In the genomic region with DNA sequence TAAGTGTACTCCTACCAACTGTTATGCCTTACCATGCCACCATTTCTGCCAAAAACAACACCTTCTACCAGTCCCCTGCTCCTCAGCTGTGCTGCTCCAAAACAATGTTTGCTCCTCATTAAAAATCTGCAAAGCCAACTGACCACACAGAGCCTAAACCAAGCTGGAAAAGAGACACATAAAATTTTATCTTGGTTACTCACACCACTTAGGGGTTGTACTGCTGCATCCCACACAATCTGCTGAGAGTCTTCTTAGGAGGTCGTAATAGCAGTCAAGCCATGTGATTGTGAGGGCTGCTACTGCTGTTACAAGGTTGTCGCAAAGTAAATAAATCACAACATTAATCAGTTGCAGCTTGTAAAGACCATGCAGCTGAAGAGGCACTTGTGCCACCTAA, we compare ENCODE assay signal across 20 cellular contexts.
A peak's percentile ranks its signal among the peaks of the same experiment; 100 is the strongest.
DNase-seq lines count a peak whose midpoint lies in the region; ATAC-seq, FAIRE-seq and TF ChIP-seq lines count a peak whose summit lies in the region.
"Had no signal": no experiment of that assay in that cellular context is flagged by ENCODE, and none has a peak within 500 bp of the region (broad histone marks: within the 10 kb centered on the region; RNA-seq: fewer than 3 reads in every experiment).

No MANE protein-coding gene starts in this region.

- no peak overlapping the region for H4K91ac ChIP-seq in H1 (replicated peaks; ENCODE audit: insufficient read length, low read length)

- TF ChIP-seq CTCF in BJ (IDR thresholded peaks at IDR 0.05; ENCODE audit: insufficient read depth, low read depth, low read length) (no peak), HFF-Myc (IDR thresholded peaks at IDR 0.05; ENCODE audit: low read depth, low read length, missing control alignments) (no peak), H1 (IDR thresholded peaks at IDR 0.05; ENCODE audit: control extremely low read depth in 1 of 3, insufficient read depth in 1 of 3, low read depth in 1 of 3, low read length in 3 of 3) (no peak), neural progenitor cell (IDR thresholded peaks at IDR 0.05) (no peak)

- no peak overlapping the region for H2BK20ac ChIP-seq in H1 (ENCODE audit: low read length)

- no peaks in the 10 kb centered on the region for H4K20me1 ChIP-seq in H1 (replicated peaks in 1 of 2; ENCODE audit: control insufficient read depth in 1 of 2, insufficient read depth in 2 of 2, low read length in 2 of 2)
- no peaks in the 10 kb centered on the region for H4K20me1 ChIP-seq in neural progenitor cell (ENCODE audit: low read depth)
- H4K20me1 ChIP-seq: BLaER1 treated with 17β-estradiol and CSF1 and Interleukin-3, amounts not matched to agents 10 nM and 100 nM had no signal

- no peak for TF ChIP-seq POLR2A in H1 (IDR thresholded peaks at IDR 0.05; ENCODE audit: control extremely low read depth in 1 of 2, low read depth in 2 of 2, low read length in 2 of 2)

- H3K9ac ChIP-seq in H1 (replicated peaks in 1 of 4; ENCODE audit: extremely low read depth in 1 of 4, low read depth in 3 of 4, low read length in 3 of 4) (no peak overlapping the region; a peak in 1 of 7 replicates), neural progenitor cell (no peak overlapping the region)
- H3K9ac ChIP-seq: BLaER1 treated with 17β-estradiol and CSF1 and Interleukin-3, amounts not matched to agents 10 nM and 100 nM had no signal

- no peak overlapping the region for H3K4me3 Mint-ChIP-seq in neural progenitor cell
- H3K4me3 Mint-ChIP-seq: mesothelial cell of epicardium, T-helper 17 cell had no signal

- H2AFZ ChIP-seq in H1 (ENCODE audit: low read length) (peak overlapping the region; percentile 99), neural progenitor cell (replicated peaks) (peak overlapping the region; percentile 21)

- FAIRE-seq in H1 (lab: Jason Lieb, UNC): no peak
- FAIRE-seq: HepG2 had no signal

- H3K36me3 ChIP-seq in BJ (ENCODE audit: control insufficient read depth, insufficient read depth, low read length) (no peaks in the 10 kb centered on the region), H1 (ENCODE audit: control insufficient read depth in 2 of 4, insufficient read depth in 4 of 4, low read length in 3 of 4) (no peaks in the 10 kb centered on the region), neural progenitor cell (no peaks in the 10 kb centered on the region)
- H3K36me3 ChIP-seq: BLaER1 treated with 17β-estradiol and CSF1 and Interleukin-3, amounts not matched to agents 10 nM and 100 nM; right lobe of liver had no signal

- no peaks in the 10 kb centered on the region for H3K36me3 Mint-ChIP-seq in neural progenitor cell
- H3K36me3 Mint-ChIP-seq: mesothelial cell of epicardium had no signal

- H3K27ac ChIP-seq in H1 (ENCODE audit: low read depth, low read length): no peak overlapping the region
- no peak overlapping the region for H3K27ac ChIP-seq in neural progenitor cell
- H3K27ac ChIP-seq: BLaER1 treated with 17β-estradiol and CSF1 and Interleukin-3, amounts not matched to agents 10 nM and 100 nM; epithelial cell of prostate; right lobe of liver had no signal

- H3K14ac ChIP-seq in H1 (ENCODE audit: insufficient read length): no peak overlapping the region

- H2BK120ac ChIP-seq in H1 (replicated peaks; ENCODE audit: low read depth, low read length): no peak overlapping the region

- H2BK12ac ChIP-seq in H1 (ENCODE audit: low read depth, low read length): no peak overlapping the region

- H3K27ac Mint-ChIP-seq in neural progenitor cell: no peak overlapping the region
- H3K27ac Mint-ChIP-seq: mesothelial cell of epicardium, T-helper 17 cell had no signal

- no peak overlapping the region for H4K8ac ChIP-seq in H1 (ENCODE audit: extremely low read depth, insufficient read depth, low read length)

- no peak overlapping the region for H3K56ac ChIP-seq in H1 (replicated peaks; ENCODE audit: insufficient read length, low read depth, low read length)

- no peaks in the 10 kb centered on the region for H3F3A ChIP-seq in neural progenitor cell (ENCODE audit: low read depth)

- DNase-seq in BJ (ENCODE audit: low read depth) (peak; percentile 37), HFF-Myc (ENCODE audit: extremely low read depth, low read depth) (peak; percentile 43), H1 (ENCODE audit: low read depth in 1 of 2, low spot score in 2 of 2) (no peak), neural progenitor cell (ENCODE audit: low spot score) (no peak), UCSD-AML1 (lab: John Stamatoyannopoulos, UW; ENCODE audit: unreplicated experiment) (no peak)
- DNase-seq: activated CD4-positive, alpha-beta T cell treated with anti-CD3 and anti-CD28 coated beads for 1 hour; activated gamma-delta T cell; aorta; NCI-H2171; NK-92 treated with Interleukin-12 subunit alpha and Interleukin-12 subunit beta, amount 100 ng/mL, for 24 hours; right lobe of liver; stimulated activated CD4-positive, alpha-beta T cell treated with anti-CD3 and anti-CD28 coated beads, Interleukin-4, amount 100 ng/mL, for 1 hour; T-helper 17 cell had no signal

- H3K4me3 ChIP-seq in BJ (ENCODE audit: low read depth, low read length) (no peak overlapping the region), HFF-Myc (replicated peaks; ENCODE audit: low read depth, low read length) (no peak overlapping the region), H1 (ENCODE audit: extremely low read depth in 1 of 4, insufficient read depth in 2 of 4, low read depth in 3 of 4, low read length in 4 of 4) (no peak overlapping the region), neural progenitor cell (no peak overlapping the region)
- H3K4me3 ChIP-seq: BLaER1 treated with 17β-estradiol and CSF1 and Interleukin-3, amounts not matched to agents 10 nM and 100 nM; right lobe of liver had no signal

- ATAC-seq in GM21423 (IDR thresholded peaks at IDR 0.05; ENCODE audit: unreplicated experiment) (no peak), HG03196 (IDR thresholded peaks at IDR 0.05; ENCODE audit: unreplicated experiment) (no peak)
- ATAC-seq in activated CD4-positive, CD25-positive, alpha-beta regulatory T cell treated with anti-CD3 and anti-CD28 coated beads, Interleukin-2, amount 50 U/mL, for 24 hours: no peak
- ATAC-seq: HepG2, right lobe of liver, T-helper 17 cell had no signal

- H3K18ac ChIP-seq in H1 (ENCODE audit: extremely low read depth, low read length): no peak overlapping the region

- no peak overlapping the region for H3K4ac ChIP-seq in H1 (replicated peaks; ENCODE audit: insufficient read length, low read depth, low read length)

- H3K27me3 ChIP-seq in BJ (ENCODE audit: control insufficient read depth, insufficient read depth, low read length) (no peaks in the 10 kb centered on the region), H1 (replicated peaks in 1 of 4; ENCODE audit: control insufficient read depth in 3 of 4, extremely low read depth in 1 of 4, insufficient read depth in 3 of 4, low read length in 3 of 4) (no peaks in the 10 kb centered on the region), neural progenitor cell (no peaks in the 10 kb centered on the region)
- H3K27me3 ChIP-seq: BLaER1 treated with 17β-estradiol and CSF1 and Interleukin-3, amounts not matched to agents 10 nM and 100 nM; right lobe of liver had no signal

- no peaks in the 10 kb centered on the region for H3K79me1 ChIP-seq in H1 (ENCODE audit: low read depth, low read length)

- H3K4me1 ChIP-seq in H1 (replicated peaks in 1 of 4; ENCODE audit: control insufficient read depth in 3 of 4, insufficient read depth in 4 of 4, low read length in 3 of 4): peaks cover 0 to 6% (median 0%) of the 10 kb centered on the region in 4 experiments; a peak in 1 of 7 replicates
- no peaks in the 10 kb centered on the region for H3K4me1 ChIP-seq in neural progenitor cell
- H3K4me1 ChIP-seq: BLaER1 treated with 17β-estradiol and CSF1 and Interleukin-3, amounts not matched to agents 10 nM and 100 nM; right lobe of liver had no signal

- H3K4me1 Mint-ChIP-seq in neural progenitor cell: no peaks in the 10 kb centered on the region
- H3K4me1 Mint-ChIP-seq: T-helper 17 cell had no signal

- H2BK5ac ChIP-seq in H1 (ENCODE audit: low read depth, low read length): no peak overlapping the region

- H3K79me2 ChIP-seq in H1 (ENCODE audit: control insufficient read depth in 1 of 2, insufficient read depth in 2 of 2, low read length in 2 of 2) (no peaks in the 10 kb centered on the region), neural progenitor cell (ENCODE audit: low read depth) (no peaks in the 10 kb centered on the region)

- TF ChIP-seq EP300 in H1 (IDR thresholded peaks at IDR 0.05; ENCODE audit: borderline replicate concordance in 1 of 2, low read depth in 2 of 2, low read length in 2 of 2): no peak

- H2BK15ac ChIP-seq in H1 (ENCODE audit: low read length): no peak overlapping the region

- H3K9me3 ChIP-seq in H1 (ENCODE audit: insufficient read depth in 2 of 2, low read depth in 1 of 2, low read length in 1 of 2) (no peaks in the 10 kb centered on the region), neural progenitor cell (ENCODE audit: low read depth) (no peaks in the 10 kb centered on the region)
- H3K9me3 ChIP-seq: BLaER1 treated with 17β-estradiol and CSF1 and Interleukin-3, amounts not matched to agents 10 nM and 100 nM; right lobe of liver had no signal

- no peak overlapping the region for H2AK5ac ChIP-seq in H1 (ENCODE audit: low read depth, low read length)

- POLR2A ChIA-PET in BJ (lab: Charles Lee) (no interaction called here), H1 (lab: Charles Lee; ENCODE audit: partially characterized antibody) (no interaction called here)

- H3K4me2 ChIP-seq in H1 (ENCODE audit: insufficient read depth in 1 of 2, low read depth in 2 of 2, low read length in 2 of 2): no peak overlapping the region
- H3K4me2 ChIP-seq in neural progenitor cell: no peak overlapping the region
- H3K4me2 ChIP-seq: BLaER1 treated with 17β-estradiol and CSF1 and Interleukin-3, amounts not matched to agents 10 nM and 100 nM had no signal

- 86% methylated on average over 2 of the region's 2 CpGs; no CpG with 5 or more reads in 1 of the 2 experiments for WGBS in H1 (ENCODE audit: extremely low coverage in 1 of 2, insufficient coverage in 1 of 2, insufficient read length in 1 of 2, insufficient replicate concordance in 2 of 2, low coverage in 1 of 2, low lambda C conversion rate in 2 of 2, missing lambda C conversion rate in 1 of 2), 2 experiments

- H3K23ac ChIP-seq in H1 (ENCODE audit: insufficient read length): no peak overlapping the region

- TF ChIP-seq RAD21 in H1 (IDR thresholded peaks at IDR 0.05 in 1 of 2, conservative IDR thresholded peaks at IDR 0.05 in 1 of 2; ENCODE audit: low read depth in 2 of 2, low read length in 2 of 2): no peak

- no peak overlapping the region for H4K5ac ChIP-seq in H1 (ENCODE audit: insufficient read length, low read depth, low read length)

- H3K27me3 Mint-ChIP-seq in neural progenitor cell (ENCODE audit: insufficient read depth, low read depth): no peaks in the 10 kb centered on the region
- H3K27me3 Mint-ChIP-seq: T-helper 17 cell had no signal

- H3K23me2 ChIP-seq in H1 (ENCODE audit: low read depth, low read length): no peaks in the 10 kb centered on the region

- no peaks in the 10 kb centered on the region for H3K9me3 Mint-ChIP-seq in neural progenitor cell

- CTCF ChIA-PET in BJ (lab: Yijun Ruan, JAX) (no interaction called here), H1 (lab: Charles Lee; ENCODE audit: partially characterized antibody) (interaction anchor here (0.6 to 0.8 kb wide), 3 partner anchors 16 to 1595 kb away, joined by 3 read pairs; no protein-coding TSS in a partner anchor)

Comparison
In these comparisons a context has a peak if more than half of its experiments do, and no peak if none do; other contexts are left out.
1. DNase-seq: peak in BJ (single experiment) and HFF-Myc (single experiment); none in H1 (0 of 2), neural progenitor cell (single experiment) and UCSD-AML1 (single experiment).